ENCODE assay signal across 16 cellular contexts in genomic region chr2:105141099-105141614, GRCh38.
"Had no signal": no experiment of that assay in that cellular context is flagged by ENCODE, and none has a peak within 500 bp of the region (broad histone marks: within the 10 kb centered on the region; RNA-seq: fewer than 3 reads in every experiment).

No MANE protein-coding gene starts in this region.

- ATAC-seq: activated CD4-positive, alpha-beta T cell treated with anti-CD3 and anti-CD28 coated beads for 36 hours; activated CD8-positive, alpha-beta T cell treated with anti-CD3 and anti-CD28 coated beads, Interleukin-2, amount 10 ng/mL, durations not matched to agents 7 days and 5 days; activated naive CD8-positive, alpha-beta T cell treated with anti-CD3 and anti-CD28 coated beads, Interleukin-2, amount 50 U/mL, for 24 hours; gastroesophageal sphincter; left ventricle myocardium superior had no signal

- H3K79me2 ChIP-seq: hepatocyte had no signal

- H3K27ac Mint-ChIP-seq: activated CD4-positive, alpha-beta T cell treated with anti-CD3 and anti-CD28 coated beads for 36 hours; activated CD8-positive, alpha-beta T cell treated with anti-CD3 and anti-CD28 coated beads, Interleukin-2, amount 10 ng/mL, durations not matched to agents 7 days and 5 days; activated naive CD8-positive, alpha-beta T cell treated with anti-CD3 and anti-CD28 coated beads, Interleukin-2, amount 50 U/mL, for 24 hours; T-helper 2 cell treated with Interferon-gamma antibody and Interleukin-4, amounts not matched to agents 5 μg/mL and 100 μg/mL, for 36 hours had no signal

- H2AFZ ChIP-seq: hepatocyte had no signal

- H3K4me3 ChIP-seq: cardiac muscle cell, gastroesophageal sphincter, hepatocyte, right atrium auricular region, skin epidermis, thyroid gland, uterus had no signal

- H3K4me3 Mint-ChIP-seq: activated CD4-positive, alpha-beta T cell treated with anti-CD3 and anti-CD28 coated beads for 36 hours; activated CD8-positive, alpha-beta T cell treated with anti-CD3 and anti-CD28 coated beads, Interleukin-2, amount 10 ng/mL, durations not matched to agents 7 days and 5 days; activated naive CD8-positive, alpha-beta T cell treated with anti-CD3 and anti-CD28 coated beads, Interleukin-2, amount 50 U/mL, for 24 hours; T-helper 2 cell treated with Interferon-gamma antibody and Interleukin-4, amounts not matched to agents 5 μg/mL and 100 μg/mL, for 36 hours had no signal

- H3K9me3 Mint-ChIP-seq: activated naive CD8-positive, alpha-beta T cell treated with anti-CD3 and anti-CD28 coated beads, Interleukin-2, amount 50 U/mL, for 24 hours; T-helper 2 cell treated with Interferon-gamma antibody and Interleukin-4, amounts not matched to agents 5 μg/mL and 100 μg/mL, for 36 hours had no signal

- H3K9me3 ChIP-seq: gastroesophageal sphincter, right atrium auricular region, thyroid gland, uterus had no signal

- H3K27ac ChIP-seq: cardiac muscle cell, gastroesophageal sphincter, hepatocyte, right atrium auricular region, skin epidermis, thyroid gland, uterus, VCaP had no signal

- H3K27me3 ChIP-seq: right atrium auricular region, thyroid gland, uterus had no signal

- H3K36me3 ChIP-seq: cardiac muscle cell, gastroesophageal sphincter, right atrium auricular region, thyroid gland, uterus had no signal

- DNase-seq: activated CD4-positive, alpha-beta T cell treated with anti-CD3 and anti-CD28 coated beads for 36 hours; activated CD8-positive, alpha-beta memory T cell treated with anti-CD3 and anti-CD28 coated beads, Interleukin-2, amount 50 U/mL, for 48 hours; activated CD8-positive, alpha-beta T cell treated with anti-CD3 and anti-CD28 coated beads, Interleukin-2, amount 10 ng/mL, durations not matched to agents 7 days and 5 days; activated naive CD8-positive, alpha-beta T cell treated with anti-CD3 and anti-CD28 coated beads, Interleukin-2, amount 50 U/mL, for 24 hours; kidney; left ventricle myocardium superior; posterior cingulate gyrus; thyroid gland; uterus had no signal

- H3K4me2 ChIP-seq: hepatocyte had no signal
